In the genomic region with DNA sequence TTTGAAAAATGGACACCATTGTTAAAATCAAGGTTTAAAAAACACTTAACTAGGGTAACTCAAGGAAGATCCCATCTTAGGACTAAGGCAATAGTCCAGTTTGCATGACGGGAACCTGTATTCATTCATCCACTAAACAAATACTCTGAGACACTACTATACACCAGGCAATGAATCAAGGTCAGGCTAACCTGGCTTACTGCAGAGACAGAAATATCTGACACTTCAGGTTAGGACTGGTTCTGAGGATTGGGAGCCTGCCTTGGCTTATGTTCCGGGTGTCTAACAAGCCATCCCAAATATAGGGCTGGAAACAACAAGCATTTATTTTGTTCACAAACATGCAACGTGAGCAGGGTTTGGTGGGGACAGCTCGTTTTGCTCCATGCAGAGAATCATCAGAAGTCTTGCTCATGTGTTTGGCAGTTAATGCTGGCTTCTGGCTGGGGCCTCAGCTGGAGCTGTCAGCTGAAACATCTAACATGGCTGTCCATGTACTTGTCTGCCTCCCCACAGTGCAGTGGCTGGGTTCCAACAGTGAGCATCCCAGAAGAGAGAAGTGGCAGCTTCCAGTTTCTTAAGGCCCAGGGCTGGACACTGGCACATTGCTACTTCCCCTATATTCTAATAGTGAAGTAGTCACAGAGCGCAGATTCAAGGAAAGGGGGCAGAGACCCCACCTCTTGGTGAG, we compare ENCODE assay signal across 24 cellular contexts. TPM values are rescaled to one million over a fixed set of nuclear protein-coding genes. Genes with fewer than 3 reads are reported as not detected.
"Had no signal": no experiment of that assay in that cellular context is flagged by ENCODE, and none has a peak within 500 bp of the region (broad histone marks: within the 10 kb centered on the region; RNA-seq: fewer than 3 reads in every experiment).

No MANE protein-coding gene starts in this region.

- H3K27ac ChIP-seq: brain microvascular endothelial cell, foreskin keratinocyte, neural progenitor cell, prostate gland, skin epidermis, suprapubic skin, transverse colon had no signal

- H3K36me3 Mint-ChIP-seq: activated naive CD4-positive, alpha-beta T cell treated with anti-CD3 and anti-CD28 coated beads, Interleukin-2, amount 10 ng/mL, durations not matched to agents 7 days and 5 days; naive B cell; neural progenitor cell; T-cell had no signal

- H3K4me1 ChIP-seq: prostate gland, transverse colon had no signal

- ATAC-seq: activated CD4-positive, CD25-positive, alpha-beta regulatory T cell treated with anti-CD3 and anti-CD28 coated beads, Interleukin-2, amount 50 U/mL, for 24 hours; activated naive CD8-positive, alpha-beta T cell treated with anti-CD3 and anti-CD28 coated beads, Interleukin-2, amount 50 U/mL, for 24 hours; activated T-cell treated with anti-CD3 and anti-CD28 coated beads, Interleukin-2, amount 50 U/mL, for 4 hours; foreskin keratinocyte; right cardiac atrium; stimulated activated naive CD8-positive, alpha-beta T cell treated with anti-CD3 and anti-CD28 coated beads, Interleukin-15, amount 100 ng/mL, for 72 hours; T-cell had no signal

- H3K4me1 Mint-ChIP-seq: activated naive CD4-positive, alpha-beta T cell treated with anti-CD3 and anti-CD28 coated beads, Interleukin-2, amount 10 ng/mL, durations not matched to agents 7 days and 5 days; central memory CD8-positive, alpha-beta T cell; naive B cell had no signal

- H3K9me3 ChIP-seq: prostate gland, suprapubic skin, transverse colon had no signal

- H3K4me3 Mint-ChIP-seq: activated naive CD4-positive, alpha-beta T cell treated with anti-CD3 and anti-CD28 coated beads, Interleukin-2, amount 10 ng/mL, durations not matched to agents 7 days and 5 days; activated naive CD8-positive, alpha-beta T cell treated with anti-CD3 and anti-CD28 coated beads, Interleukin-2, amount 50 U/mL, for 24 hours; activated T-cell treated with anti-CD3 and anti-CD28 coated beads, Interleukin-2, amount 50 U/mL, for 4 hours; central memory CD8-positive, alpha-beta T cell; dendritic cell treated with granulocyte-macrophage colony-stimulating factor and Interleukin-4, amounts not matched to agents 40 ng/mL and 50 ng/mL, for 4 days; naive B cell; neural progenitor cell; stimulated activated naive CD8-positive, alpha-beta T cell treated with anti-CD3 and anti-CD28 coated beads, Interleukin-15, amount 100 ng/mL, for 72 hours; T-cell had no signal

- H3K27ac Mint-ChIP-seq: activated naive CD4-positive, alpha-beta T cell treated with anti-CD3 and anti-CD28 coated beads, Interleukin-2, amount 10 ng/mL, durations not matched to agents 7 days and 5 days; activated naive CD8-positive, alpha-beta T cell treated with anti-CD3 and anti-CD28 coated beads, Interleukin-2, amount 50 U/mL, for 24 hours; dendritic cell treated with granulocyte-macrophage colony-stimulating factor and Interleukin-4, amounts not matched to agents 40 ng/mL and 50 ng/mL, for 4 days; naive B cell; neural progenitor cell; T-cell had no signal

- H3K27me3 ChIP-seq: brain microvascular endothelial cell, foreskin keratinocyte, transverse colon had no signal

- H3K9me3 Mint-ChIP-seq: activated naive CD4-positive, alpha-beta T cell treated with anti-CD3 and anti-CD28 coated beads, Interleukin-2, amount 10 ng/mL, durations not matched to agents 7 days and 5 days; activated naive CD8-positive, alpha-beta T cell treated with anti-CD3 and anti-CD28 coated beads, Interleukin-2, amount 50 U/mL, for 24 hours; activated T-cell treated with anti-CD3 and anti-CD28 coated beads, Interleukin-2, amount 50 U/mL, for 4 hours; central memory CD8-positive, alpha-beta T cell; dendritic cell treated with granulocyte-macrophage colony-stimulating factor and Interleukin-4, amounts not matched to agents 40 ng/mL and 50 ng/mL, for 4 days; naive B cell; stimulated activated naive CD8-positive, alpha-beta T cell treated with anti-CD3 and anti-CD28 coated beads, Interleukin-15, amount 100 ng/mL, for 72 hours; T-cell had no signal

- H3K4me3 ChIP-seq: lung, neural progenitor cell, prostate gland, skin epidermis, suprapubic skin, transverse colon had no signal

- DNase-seq: activated CD4-positive, alpha-beta T cell treated with anti-CD3 and anti-CD28 coated beads, Interleukin-2, amount 50 U/mL, for 1 hour; activated CD8-positive, alpha-beta memory T cell treated with anti-CD3 and anti-CD28 coated beads, Interleukin-2, amount 50 U/mL, for 4 hours; activated effector memory CD4-positive, alpha-beta T cell treated with Interleukin-2 at 50 U/mL for 16 hours; activated naive CD4-positive, alpha-beta T cell treated with anti-CD3 and anti-CD28 coated beads, Interleukin-2, amount 10 ng/mL, durations not matched to agents 7 days and 5 days; activated naive CD8-positive, alpha-beta T cell treated with anti-CD3 and anti-CD28 coated beads, Interleukin-2, amount 50 U/mL, for 24 hours; activated T-cell treated with anti-CD3 and anti-CD28 coated beads, Interleukin-2, amount 50 U/mL, for 4 hours; brain microvascular endothelial cell; effector memory CD4-positive, alpha-beta T cell; foreskin keratinocyte; glutamatergic neuron; naive B cell; right cardiac atrium; stimulated activated naive CD8-positive, alpha-beta T cell treated with anti-CD3 and anti-CD28 coated beads, Interleukin-15, amount 100 ng/mL, for 72 hours; T-cell; T1000; transverse colon had no signal

- H3K36me3 ChIP-seq: brain microvascular endothelial cell, neural progenitor cell, prostate gland, suprapubic skin, transverse colon had no signal

RNA-seq across cellular contexts. Expression of a gene that starts 37.0 kb away (rescaled TPM):
- total RNA-seq: foreskin keratinocyte, T-cell, transverse colon had no signal
